Comparison of ENCODE assay signal across 8 cellular contexts in the genomic region with DNA sequence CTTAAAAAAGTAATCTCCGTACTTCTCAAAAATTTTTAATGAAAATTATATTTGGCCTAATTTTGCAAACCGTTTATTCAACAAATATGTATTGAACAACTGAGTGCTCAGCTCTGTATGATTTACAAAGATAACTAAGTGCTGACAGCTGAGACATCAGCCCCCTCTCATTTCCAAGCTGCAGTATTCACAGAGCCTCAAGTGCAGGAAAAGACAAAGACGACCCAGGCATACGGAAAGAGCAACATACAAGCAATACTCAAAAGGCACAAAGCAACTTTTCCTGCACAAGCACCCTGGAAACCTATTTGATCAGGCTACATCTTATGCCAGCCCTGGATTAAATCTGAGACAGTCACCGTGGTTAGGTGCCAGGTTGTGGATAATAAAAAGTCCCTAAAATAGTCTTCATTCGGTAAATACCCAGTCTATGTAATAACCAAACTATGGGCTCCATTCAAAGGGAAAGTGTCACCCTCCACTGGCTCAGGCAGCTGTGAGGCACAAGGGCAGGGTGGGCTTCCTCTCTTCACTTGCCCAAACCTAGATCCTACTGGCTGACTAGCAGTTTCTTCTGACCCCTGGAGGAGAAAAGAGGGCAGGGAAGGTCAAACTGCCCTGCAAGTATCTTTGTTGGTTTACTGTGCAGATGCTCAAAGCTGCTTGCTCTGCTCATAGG.
DNase-seq lines count a peak whose midpoint lies in the region; ATAC-seq lines count a peak whose summit lies in the region.

No MANE protein-coding gene starts in this region.

- H3K18ac ChIP-seq in neuronal stem cell (ENCODE audit: low read length) = no peak overlapping the region

- no peak overlapping the region for H3K14ac ChIP-seq in neuronal stem cell (ENCODE audit: low read length)

- no peaks in the 10 kb centered on the region for H3K36me3 ChIP-seq in neuronal stem cell (replicated peaks in 1 of 2; ENCODE audit: control insufficient read depth in 2 of 2, insufficient read depth in 2 of 2, low read length in 2 of 2)

- WGBS in neuronal stem cell (ENCODE audit: extremely low coverage in 2 of 2, insufficient read length in 2 of 2, insufficient replicate concordance in 1 of 2), 2 donors = no CpG with 5 or more reads among the region's 6 CpGs

- peak; percentile 67 for ATAC-seq in GM18858 (IDR thresholded peaks at IDR 0.05; ENCODE audit: unreplicated experiment)
- peak; percentile 71 for ATAC-seq in GM21723 (IDR thresholded peaks at IDR 0.05; ENCODE audit: unreplicated experiment)
- ATAC-seq in HG03575 (IDR thresholded peaks at IDR 0.05; ENCODE audit: extremely low read depth, insufficient number of reproducible peaks, low FRiP score, unreplicated experiment) = peak; percentile 44

- H3K9me3 Mint-ChIP-seq in immature natural killer cell = no peaks in the 10 kb centered on the region

- H4K8ac ChIP-seq in neuronal stem cell (ENCODE audit: low read depth, low read length) = no peak overlapping the region

- H3K4me1 ChIP-seq in neuronal stem cell (ENCODE audit: control insufficient read depth in 2 of 2, insufficient read depth in 1 of 2, low read depth in 1 of 2, low read length in 2 of 2) = peaks cover 10 to 19% of the 10 kb centered on the region in 2 donors

- H3K4me3 ChIP-seq in neuronal stem cell (ENCODE audit: low read length in 2 of 2) = no peak overlapping the region

- H3K27ac ChIP-seq in neuronal stem cell (replicated peaks; ENCODE audit: low read length) = no peak overlapping the region

- no peak overlapping the region for H3K4ac ChIP-seq in neuronal stem cell (ENCODE audit: low read length)

- no peak overlapping the region for H2BK5ac ChIP-seq in neuronal stem cell (ENCODE audit: low read length)

- DNase-seq in neuronal stem cell (ENCODE audit: low spot score) (no peak), activated gamma-delta T cell treated with Interleukin-2 at 50 U/mL for 16 hours (no peak), NCI-H524 (lab: John Stamatoyannopoulos, UW) (no peak), immature natural killer cell (no peak), globus pallidus (ENCODE audit: low spot score) (no peak)

- H3K9ac ChIP-seq in neuronal stem cell (ENCODE audit: low read depth, low read length, poor library complexity) = no peak overlapping the region

- H2BK15ac ChIP-seq in neuronal stem cell (ENCODE audit: low read length) = peak overlapping the region; percentile 7

- H3K36me3 Mint-ChIP-seq in immature natural killer cell = no peaks in the 10 kb centered on the region

- H2BK12ac ChIP-seq in neuronal stem cell (ENCODE audit: low read length) = peak overlapping the region; percentile 2

- no peak overlapping the region for H3K23ac ChIP-seq in neuronal stem cell (ENCODE audit: low read depth, low read length, poor library complexity)

- no peaks in the 10 kb centered on the region for H3K27me3 ChIP-seq in neuronal stem cell (ENCODE audit: control insufficient read depth in 3 of 3, insufficient read depth in 3 of 3, low read depth in 1 of 3, low read length in 3 of 3)

- H4K91ac ChIP-seq in neuronal stem cell (ENCODE audit: low read depth, low read length, poor library complexity) = no peak overlapping the region

- no peaks in the 10 kb centered on the region for H3K4me1 Mint-ChIP-seq in immature natural killer cell

- H2AK5ac ChIP-seq in neuronal stem cell (ENCODE audit: low read depth, low read length) = peak overlapping the region; percentile 36

- no peak overlapping the region for H3K4me2 ChIP-seq in neuronal stem cell (ENCODE audit: insufficient read depth, low read length, poor library complexity, severe bottlenecking)

- no peak overlapping the region for H2BK120ac ChIP-seq in neuronal stem cell (ENCODE audit: low read depth, low read length)

- no peak overlapping the region for H3K4me3 Mint-ChIP-seq in immature natural killer cell

- no peaks in the 10 kb centered on the region for H3K79me1 ChIP-seq in neuronal stem cell (ENCODE audit: low read depth, low read length)

- H2AFZ ChIP-seq in neuronal stem cell (ENCODE audit: low read length) = peak overlapping the region; percentile 51

- H3K27ac Mint-ChIP-seq in immature natural killer cell = no peak overlapping the region

- H3K27me3 Mint-ChIP-seq in immature natural killer cell (ENCODE audit: low read depth in 3 of 3) = no peaks in the 10 kb centered on the region

- no peaks in the 10 kb centered on the region for H3K9me3 ChIP-seq in neuronal stem cell (replicated peaks in 1 of 2; ENCODE audit: control insufficient read depth in 2 of 2, insufficient read depth in 1 of 2, low read depth in 1 of 2, low read length in 2 of 2)
